In genomic region chr20:61575151-61575937, GRCh38 we compare ENCODE assay signal across 20 cellular contexts.
"Had no signal": no experiment of that assay in that cellular context is flagged by ENCODE, and none has a peak within 500 bp of the region (broad histone marks: within the 10 kb centered on the region; RNA-seq: fewer than 3 reads in every experiment).

No MANE protein-coding gene starts in this region.

- DNase-seq: activated CD4-positive, alpha-beta T cell treated with anti-CD3 and anti-CD28 coated beads for 4 hours; activated CD8-positive, alpha-beta memory T cell treated with anti-CD3 and anti-CD28 coated beads, Interleukin-2, amount 50 U/mL, for 4 hours; activated CD8-positive, alpha-beta T cell treated with anti-CD3 and anti-CD28 coated beads for 36 hours; activated gamma-delta T cell treated with Interleukin-2 at 50 U/mL for 16 hours; activated naive CD8-positive, alpha-beta T cell treated with anti-CD3 and anti-CD28 coated beads, Interleukin-2, amount 10 ng/mL, durations not matched to agents 7 days and 5 days; activated T-cell treated with anti-CD3 and anti-CD28 coated beads, Interleukin-2, amount 50 U/mL, for 72 hours; aorta; endodermal cell; esophagus squamous epithelium; foreskin melanocyte; head of caudate nucleus; mammary epithelial cell; occipital lobe; psoas muscle; stimulated activated CD4-positive, alpha-beta T cell treated with anti-CD3 and anti-CD28 coated beads, Interleukin-2, amount 100 ng/mL, for 24 hours; stimulated activated naive CD4-positive, alpha-beta T cell; substantia nigra; trophoblast cell had no signal

- ATAC-seq: activated CD8-positive, alpha-beta T cell treated with anti-CD3 and anti-CD28 coated beads for 36 hours; activated T-cell treated with anti-CD3 and anti-CD28 coated beads, Interleukin-2, amount 50 U/mL, for 72 hours; natural killer cell treated with Interleukin-12 subunit alpha and Interleukin-12 subunit beta and Interleukin-15 and Interleukin-18, amount 100 ng/mL, for 72 hours; psoas muscle; sciatic nerve had no signal

- H3K27ac ChIP-seq: esophagus squamous epithelium, psoas muscle had no signal

- H3K36me3 ChIP-seq: esophagus squamous epithelium had no signal

- H3K4me3 Mint-ChIP-seq: activated CD8-positive, alpha-beta T cell treated with anti-CD3 and anti-CD28 coated beads for 36 hours; activated naive CD8-positive, alpha-beta T cell treated with anti-CD3 and anti-CD28 coated beads, Interleukin-2, amount 10 ng/mL, durations not matched to agents 7 days and 5 days; activated T-cell treated with anti-CD3 and anti-CD28 coated beads, Interleukin-2, amount 50 U/mL, for 72 hours; endodermal cell; natural killer cell treated with Interleukin-12 subunit alpha and Interleukin-12 subunit beta and Interleukin-15 and Interleukin-18, amount 100 ng/mL, for 72 hours had no signal

- H3K9me3 Mint-ChIP-seq: activated CD8-positive, alpha-beta T cell treated with anti-CD3 and anti-CD28 coated beads for 36 hours; activated naive CD8-positive, alpha-beta T cell treated with anti-CD3 and anti-CD28 coated beads, Interleukin-2, amount 10 ng/mL, durations not matched to agents 7 days and 5 days; natural killer cell treated with Interleukin-12 subunit alpha and Interleukin-12 subunit beta and Interleukin-15 and Interleukin-18, amount 100 ng/mL, for 72 hours had no signal

- H3K4me1 Mint-ChIP-seq: activated naive CD8-positive, alpha-beta T cell treated with anti-CD3 and anti-CD28 coated beads, Interleukin-2, amount 10 ng/mL, durations not matched to agents 7 days and 5 days had no signal

- H3K4me1 ChIP-seq: psoas muscle had no signal

- H3K36me3 Mint-ChIP-seq: activated naive CD8-positive, alpha-beta T cell treated with anti-CD3 and anti-CD28 coated beads, Interleukin-2, amount 10 ng/mL, durations not matched to agents 7 days and 5 days; natural killer cell treated with Interleukin-12 subunit alpha and Interleukin-12 subunit beta and Interleukin-15 and Interleukin-18, amount 100 ng/mL, for 72 hours had no signal

- H3K27ac Mint-ChIP-seq: activated CD8-positive, alpha-beta T cell treated with anti-CD3 and anti-CD28 coated beads for 36 hours; activated naive CD8-positive, alpha-beta T cell treated with anti-CD3 and anti-CD28 coated beads, Interleukin-2, amount 10 ng/mL, durations not matched to agents 7 days and 5 days; activated T-cell treated with anti-CD3 and anti-CD28 coated beads, Interleukin-2, amount 50 U/mL, for 72 hours; endodermal cell; natural killer cell treated with Interleukin-12 subunit alpha and Interleukin-12 subunit beta and Interleukin-15 and Interleukin-18, amount 100 ng/mL, for 72 hours had no signal

- H3K27me3 Mint-ChIP-seq: activated CD8-positive, alpha-beta T cell treated with anti-CD3 and anti-CD28 coated beads for 36 hours; activated naive CD8-positive, alpha-beta T cell treated with anti-CD3 and anti-CD28 coated beads, Interleukin-2, amount 10 ng/mL, durations not matched to agents 7 days and 5 days had no signal

- H3K4me3 ChIP-seq: esophagus squamous epithelium, psoas muscle had no signal

- H3K9me3 ChIP-seq: psoas muscle had no signal
